In genomic region chr4:172308078-172308477, GRCh38 we compare ENCODE assay signal across 22 cellular contexts.
DNase-seq lines count a peak whose midpoint lies in the region; ATAC-seq and TF ChIP-seq lines count a peak whose summit lies in the region.
"Had no signal": no experiment of that assay in that cellular context is flagged by ENCODE, and none has a peak within 500 bp of the region (broad histone marks: within the 10 kb centered on the region; RNA-seq: fewer than 3 reads in every experiment).

No MANE protein-coding gene starts in this region.

- intact Hi-C loops in OCI-LY7 (cut with micrococcal nuclease; ENCODE audit: unreplicated experiment), result no loop called here

- CTCF ChIA-PET in OCI-LY7 (lab: Charles Lee; ENCODE audit: unreplicated experiment), result no interaction called here

- DNase-seq in OCI-LY7 (ENCODE audit: low spot score) (peak; percentile 2), NCI-H226 (no peak), T-helper 17 cell (no peak)
- no peak for DNase-seq in activated CD8-positive, alpha-beta memory T cell treated with anti-CD3 and anti-CD28 coated beads for 24 hours
- no peak for DNase-seq in stimulated activated effector memory CD8-positive, alpha-beta T cell treated with anti-CD3 and anti-CD28 coated beads, Interleukin-12 subunit alpha, Interleukin-12 subunit beta, amount 100 ng/mL, for 72 hours (ENCODE audit: low spot score in 2 of 2)
- DNase-seq: AML-193; CD4-positive, CD25-positive, alpha-beta regulatory T cell; COR-L47; DMS 273 treated with DMSO at 0.1 percent for 48 hours; DND-41; KBM-7; NCI-H1092 treated with DMSO at 0.1 percent for 48 hours; NCI-H2081 treated with DMSO at 0.1 percent for 48 hours; NCI-H774; PC-3; RPMI8226; T-helper 1 cell; T1000 had no signal

- no peaks in the 10 kb centered on the region for H4K20me1 ChIP-seq in OCI-LY7 (ENCODE audit: insufficient read depth, low read length)

- no peak for TF ChIP-seq CTCF in OCI-LY7 (conservative IDR thresholded peaks at IDR 0.05; ENCODE audit: low read length)

- no peaks in the 10 kb centered on the region for H3K79me2 ChIP-seq in OCI-LY7 (ENCODE audit: insufficient read depth, low read depth, low read length)

- no peak overlapping the region for H2AFZ ChIP-seq in OCI-LY7 (ENCODE audit: low read length)

- H3K4me2 ChIP-seq in OCI-LY7 (ENCODE audit: low read length), result no peak overlapping the region

- no peak overlapping the region for H3K4me3 Mint-ChIP-seq in T-helper 17 cell
- H3K4me3 Mint-ChIP-seq in stimulated activated effector memory CD8-positive, alpha-beta T cell treated with anti-CD3 and anti-CD28 coated beads, Interleukin-12 subunit alpha, Interleukin-12 subunit beta, amount 100 ng/mL, for 72 hours, result no peak overlapping the region
- H3K4me3 Mint-ChIP-seq: CD4-positive, CD25-positive, alpha-beta regulatory T cell had no signal

- H3K9me3 ChIP-seq in OCI-LY7 (ENCODE audit: low read length), result no peaks in the 10 kb centered on the region
- H3K9me3 ChIP-seq in T-helper 17 cell (ENCODE audit: control insufficient read depth, low read length, poor library complexity, severe bottlenecking), result peaks cover 3% of the 10 kb centered on the region

- ATAC-seq in GM18511 (IDR thresholded peaks at IDR 0.05; ENCODE audit: unreplicated experiment) (peak; percentile 75), GM19395 (IDR thresholded peaks at IDR 0.05; ENCODE audit: unreplicated experiment) (peak; percentile 55), HG03354 (IDR thresholded peaks at IDR 0.05; ENCODE audit: poor library complexity, severe bottlenecking, unreplicated experiment) (peak; percentile 55), T-helper 17 cell (no peak)
- no peak for ATAC-seq in stimulated activated effector memory CD8-positive, alpha-beta T cell treated with anti-CD3 and anti-CD28 coated beads, Interleukin-12 subunit alpha, Interleukin-12 subunit beta, amount 100 ng/mL, for 72 hours
- ATAC-seq: HepG2, PC-3 had no signal

- H3K27ac ChIP-seq in OCI-LY7 (ENCODE audit: low read depth, low read length, poor library complexity, severe bottlenecking), result no peak overlapping the region

- no peak overlapping the region for H3K4me3 ChIP-seq in OCI-LY7 (ENCODE audit: low read depth, low read length, poor library complexity, severe bottlenecking)

- no peak overlapping the region for H3K27ac Mint-ChIP-seq in T-helper 17 cell
- H3K27ac Mint-ChIP-seq in stimulated activated effector memory CD8-positive, alpha-beta T cell treated with anti-CD3 and anti-CD28 coated beads, Interleukin-12 subunit alpha, Interleukin-12 subunit beta, amount 100 ng/mL, for 72 hours, result no peak overlapping the region
- H3K27ac Mint-ChIP-seq: CD4-positive, CD25-positive, alpha-beta regulatory T cell had no signal

- H3K9me2 ChIP-seq in OCI-LY7 (ENCODE audit: insufficient read depth, low read length), result no peaks in the 10 kb centered on the region

- no peaks in the 10 kb centered on the region for H3K36me3 Mint-ChIP-seq in T-helper 17 cell (ENCODE audit: low read depth)
- H3K36me3 Mint-ChIP-seq in stimulated activated effector memory CD8-positive, alpha-beta T cell treated with anti-CD3 and anti-CD28 coated beads, Interleukin-12 subunit alpha, Interleukin-12 subunit beta, amount 100 ng/mL, for 72 hours, result no peaks in the 10 kb centered on the region
- H3K36me3 Mint-ChIP-seq: CD4-positive, CD25-positive, alpha-beta regulatory T cell had no signal

- BruUV-seq in OCI-LY7 (replicated peaks; lab: Mats Ljungman, UMichigan), result no TSS peak

- no peaks in the 10 kb centered on the region for H3K36me3 ChIP-seq in OCI-LY7 (ENCODE audit: insufficient read depth, low read length)

- POLR2A ChIA-PET in OCI-LY7 (lab: Charles Lee), result interaction anchor here (0.6 kb wide), 2 partner anchors 752 to 1587 kb away, joined by 3 to 4 read pairs; no protein-coding TSS in a partner anchor

- no peaks in the 10 kb centered on the region for H3K27me3 Mint-ChIP-seq in T-helper 17 cell
- H3K27me3 Mint-ChIP-seq: CD4-positive, CD25-positive, alpha-beta regulatory T cell had no signal

- peaks cover 9% of the 10 kb centered on the region for H3K9me3 Mint-ChIP-seq in stimulated activated effector memory CD8-positive, alpha-beta T cell treated with anti-CD3 and anti-CD28 coated beads, Interleukin-12 subunit alpha, Interleukin-12 subunit beta, amount 100 ng/mL, for 72 hours

- no peaks in the 10 kb centered on the region for H3K4me1 ChIP-seq in OCI-LY7 (ENCODE audit: insufficient read depth, low read length, poor library complexity, severe bottlenecking)

- H3K4me1 Mint-ChIP-seq in T-helper 17 cell, result no peaks in the 10 kb centered on the region
- H3K4me1 Mint-ChIP-seq in stimulated activated effector memory CD8-positive, alpha-beta T cell treated with anti-CD3 and anti-CD28 coated beads, Interleukin-12 subunit alpha, Interleukin-12 subunit beta, amount 100 ng/mL, for 72 hours, result no peaks in the 10 kb centered on the region
- H3K4me1 Mint-ChIP-seq: CD4-positive, CD25-positive, alpha-beta regulatory T cell had no signal

Comparison
In these comparisons a context has a peak if more than half of its experiments do, and no peak if none do; other contexts are left out.
1. ATAC-seq: peak in GM18511 (single experiment), GM19395 (single experiment) and HG03354 (single experiment); none in T-helper 17 cell (single experiment) and stimulated activated effector memory CD8-positive, alpha-beta T cell treated with anti-CD3 and anti-CD28 coated beads, Interleukin-12 subunit alpha, Interleukin-12 subunit beta, amount 100 ng/mL, for 72 hours (single experiment).